Comparison of ENCODE assay signal across 16 cellular contexts in genomic region chr12:108697905-108698304, GRCh38. TPM values are rescaled to one million over a fixed set of nuclear protein-coding genes. Genes with fewer than 3 reads are reported as not detected.
DNase-seq lines count a peak whose midpoint lies in the region; ATAC-seq and TF ChIP-seq lines count a peak whose summit lies in the region.
"Had no signal": no experiment of that assay in that cellular context is flagged by ENCODE, and none has a peak within 500 bp of the region (broad histone marks: within the 10 kb centered on the region; RNA-seq: fewer than 3 reads in every experiment).

No MANE protein-coding gene starts in this region.

- H3K4me1 Mint-ChIP-seq in brain: peaks cover 98% of the 10 kb centered on the region

- ATAC-seq in left ventricle myocardium superior: no peak
- ATAC-seq: heart left ventricle had no signal

- H3K27me3 ChIP-seq in cardiac muscle cell (no peaks in the 10 kb centered on the region), muscle layer of duodenum (ENCODE audit: low read depth, low read length) (no peaks in the 10 kb centered on the region), uterus (no peaks in the 10 kb centered on the region), spleen (replicated peaks in 1 of 7) (no peaks in the 10 kb centered on the region)
- H3K27me3 ChIP-seq: heart left ventricle, ovary, SJCRH30 had no signal

- H3K27me3 Mint-ChIP-seq in brain: no peaks in the 10 kb centered on the region
- H3K27me3 Mint-ChIP-seq: activated T-cell treated with anti-CD3 and anti-CD28 coated beads, Interleukin-2, amount 50 U/mL, for 24 hours had no signal

- peak overlapping the region; percentile 26 for H3K27ac ChIP-seq in cardiac muscle cell
- H3K27ac ChIP-seq in muscle layer of duodenum (ENCODE audit: low read length): peak overlapping the region; percentile 72
- peak overlapping the region; percentile 95 to 99 for H3K27ac ChIP-seq in uterus
- no peak overlapping the region for H3K27ac ChIP-seq in spleen
- H3K27ac ChIP-seq: ovary, SJCRH30 had no signal

- peaks cover 72% of the 10 kb centered on the region for H3K36me3 Mint-ChIP-seq in brain

- peak overlapping the region in 1 of 5 experiments; percentile 39 for H3K4me3 Mint-ChIP-seq in brain
- H3K4me3 Mint-ChIP-seq: activated T-cell treated with anti-CD3 and anti-CD28 coated beads, Interleukin-2, amount 50 U/mL, for 24 hours had no signal

- peak overlapping the region in 3 of 5 experiments; percentile 86 to 94 (median 88) for H3K27ac Mint-ChIP-seq in brain

- peaks cover 42% of the 10 kb centered on the region for H3K4me1 ChIP-seq in cardiac muscle cell (ENCODE audit: low read depth)
- H3K4me1 ChIP-seq in muscle layer of duodenum (ENCODE audit: control insufficient read depth in 1 of 2, insufficient read depth in 2 of 2, low read length in 2 of 2): peaks cover 15 to 35% of the 10 kb centered on the region in 2 donors
- peaks cover 31 to 41% of the 10 kb centered on the region in 2 donors for H3K4me1 ChIP-seq in uterus
- peaks cover 0 to 54% (median 23%) of the 10 kb centered on the region in 6 donors for H3K4me1 ChIP-seq in spleen

- no peaks in the 10 kb centered on the region for H3K9me3 Mint-ChIP-seq in brain

- TF ChIP-seq CTCF in cardiac muscle cell (IDR thresholded peaks at IDR 0.05; ENCODE audit: low read depth, low read length): no peak
- TF ChIP-seq CTCF in brain (conservative IDR thresholded peaks at IDR 0.05): no peak
- TF ChIP-seq CTCF in uterus (IDR thresholded peaks at IDR 0.05): no peak
- TF ChIP-seq CTCF in spleen (IDR thresholded peaks at IDR 0.05 in 8 of 11, conservative IDR thresholded peaks at IDR 0.05 in 3 of 11): no peak

- TF ChIP-seq POLR2A in uterus (IDR thresholded peaks at IDR 0.05) (no peak), spleen (IDR thresholded peaks at IDR 0.05) (no peak)

- 67 to 96% (median 92%) methylated on average over 1 of the region's 1 CpG for WGBS in spleen, 5 donors

- DNase-seq in cardiac muscle cell (ENCODE audit: low read depth in 1 of 2, low spot score in 1 of 2) (no peak), left ventricle myocardium superior (no peak), uterus (no peak), GM03348 (ENCODE audit: low spot score) (no peak), spleen (no peak)
- DNase-seq in stimulated activated CD4-positive, alpha-beta T cell treated with anti-CD3 and anti-CD28 coated beads, Interleukin-1b, Interleukin-23, amount 100 ng/mL, for 48 hours: no peak
- DNase-seq: activated T-cell treated with anti-CD3 and anti-CD28 coated beads, Interleukin-2, amount 50 U/mL, for 24 hours; cerebellar nuclear complex; GDM1; heart left ventricle; islet precursor cell; NCI-H2081; ovary; SJCRH30 had no signal

- intact Hi-C loops in left ventricle myocardium superior (cut with micrococcal nuclease): no loop called here
- intact Hi-C loops in uterus (cut with DNase I; ENCODE audit: low total_unique reads): no loop called here
- intact Hi-C loops in spleen (cut with DNase I; ENCODE audit: low total_unique reads): no loop called here

- H3K36me3 ChIP-seq in cardiac muscle cell (no peaks in the 10 kb centered on the region), muscle layer of duodenum (ENCODE audit: control insufficient read depth in 1 of 2, insufficient read depth in 2 of 2, low read length in 2 of 2) (peaks cover 12 to 16% of the 10 kb centered on the region in 2 donors), uterus (no peaks in the 10 kb centered on the region), spleen (peaks cover 0 to 44% (median 21%) of the 10 kb centered on the region in 6 donors)
- H3K36me3 ChIP-seq: ovary had no signal

- H3K9me3 ChIP-seq in cardiac muscle cell (ENCODE audit: low read depth): no peaks in the 10 kb centered on the region
- no peaks in the 10 kb centered on the region for H3K9me3 ChIP-seq in muscle layer of duodenum (ENCODE audit: control insufficient read depth in 1 of 2, low read length in 2 of 2)
- no peaks in the 10 kb centered on the region for H3K9me3 ChIP-seq in uterus
- H3K9me3 ChIP-seq in spleen: no peaks in the 10 kb centered on the region
- H3K9me3 ChIP-seq: heart left ventricle, ovary, SJCRH30 had no signal

- no peak overlapping the region for H3K4me3 ChIP-seq in cardiac muscle cell
- no peak overlapping the region for H3K4me3 ChIP-seq in muscle layer of duodenum (ENCODE audit: low read depth in 1 of 2, low read length in 2 of 2)
- no peak overlapping the region for H3K4me3 ChIP-seq in uterus
- H3K4me3 ChIP-seq in spleen: no peak overlapping the region
- H3K4me3 ChIP-seq: heart left ventricle, ovary, SJCRH30 had no signal

RNA-seq across cellular contexts. Expression of gene CORO1C, which starts 33.4 kb away (rescaled TPM):
- 48.0 and 65.4 TPM in 2 replicates for total RNA-seq in cardiac muscle cell
- 67.5 and 72.5 TPM in 2 replicates for polyA plus RNA-seq in cardiac muscle cell
- total RNA-seq in left ventricle myocardium superior: 68.0 TPM
- 78.9 TPM for polyA plus RNA-seq in brain (ENCODE audit: insufficient read depth, low read depth, low replicate concordance)
- 100 to 1,000 TPM; 129 to 357 (median 235) TPM for total RNA-seq in uterus
- 100 to 1,000 TPM in 2 of 7 donors, 10 to 100 TPM in 5; 71.2 to 119 (median 79.1) TPM for total RNA-seq in spleen
- polyA plus RNA-seq in spleen: 10 to 100 TPM; 12.0 to 26.1 (median 17.1) TPM

Comparison
In these comparisons a context has a peak if more than half of its experiments do, and no peak if none do; other contexts are left out.
1. H3K27ac ChIP-seq: peak in cardiac muscle cell (single experiment), muscle layer of duodenum (single experiment) and uterus (2 of 2); none in spleen (0 of 8).